In the genomic region with DNA sequence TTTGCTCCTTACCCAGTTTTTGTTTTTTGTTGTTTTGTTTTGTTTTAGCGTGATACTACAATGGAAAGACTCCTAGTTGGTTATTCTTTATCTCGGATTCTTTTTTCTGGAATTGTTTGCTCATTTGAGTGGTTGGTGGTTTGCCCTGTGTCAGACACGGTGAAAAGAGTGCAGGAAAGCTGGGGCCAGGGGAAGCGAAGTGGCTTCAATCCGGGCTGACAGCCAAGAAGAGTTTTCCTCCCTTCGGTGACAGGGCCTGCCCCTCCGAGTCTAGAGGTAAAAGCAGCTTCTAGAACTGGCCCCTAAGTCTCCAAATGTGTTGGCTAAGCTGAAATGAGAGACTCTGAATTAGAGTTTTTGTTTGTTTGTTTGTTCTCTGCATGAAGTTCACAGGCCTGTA, we compare ENCODE assay signal across 14 cellular contexts. TPM values are rescaled to one million over a fixed set of nuclear protein-coding genes. Genes with fewer than 3 reads are reported as not detected.
A peak's percentile ranks its signal among the peaks of the same experiment; 100 is the strongest.
DNase-seq lines count a peak whose midpoint lies in the region; ATAC-seq and TF ChIP-seq lines count a peak whose summit lies in the region.
"Had no signal": no experiment of that assay in that cellular context is flagged by ENCODE, and none has a peak within 500 bp of the region (broad histone marks: within the 10 kb centered on the region; RNA-seq: fewer than 3 reads in every experiment).

No MANE protein-coding gene starts in this region.

- H3K27ac ChIP-seq in mammary epithelial cell (ENCODE audit: insufficient read depth, low read depth, low read length): no peak overlapping the region
- 0 out of 2 replicates have a peak overlapping the region, but pooled peaks have one; percentile 36 for H3K27ac ChIP-seq in SK-N-MC
- peak overlapping the region; percentile 31 for H3K27ac ChIP-seq in thymus (ENCODE audit: low read depth)
- peak overlapping the region in 1 of 8 donors; percentile 21 for H3K27ac ChIP-seq in spleen

- no peaks in the 10 kb centered on the region for H3K27me3 Mint-ChIP-seq in MCF 10A (ENCODE audit: insufficient read depth, unreplicated experiment)
- H3K27me3 Mint-ChIP-seq: dendritic cell treated with granulocyte-macrophage colony-stimulating factor and Interleukin-4, amounts not matched to agents 40 ng/mL and 50 ng/mL, for 4 days had no signal

- H3K36me3 Mint-ChIP-seq in MCF 10A (ENCODE audit: insufficient read depth, unreplicated experiment): peaks cover 44% of the 10 kb centered on the region

- intact Hi-C loops in mammary epithelial cell (cut with micrococcal nuclease): no loop called here
- intact Hi-C loops in MCF 10A (cut with micrococcal nuclease): no loop called here
- intact Hi-C loops in spleen (cut with DNase I; ENCODE audit: low total_unique reads): no loop called here

- no peak for TF ChIP-seq POLR2A in spleen (IDR thresholded peaks at IDR 0.05)

- no peak overlapping the region for H2AFZ ChIP-seq in mammary epithelial cell (ENCODE audit: low read depth, low read length)

- 54% methylated on average over 7 of the region's 7 CpGs for WGBS in mammary epithelial cell (ENCODE audit: low coverage, missing lambda C conversion rate)
- WGBS in thymus: 35% methylated on average over 7 of the region's 7 CpGs
- 21 to 34% (median 23%) methylated on average over 7 of the region's 7 CpGs for WGBS in spleen, 5 donors

- H3K9me3 Mint-ChIP-seq in MCF 10A (ENCODE audit: unreplicated experiment): no peaks in the 10 kb centered on the region
- H3K9me3 Mint-ChIP-seq: dendritic cell treated with granulocyte-macrophage colony-stimulating factor and Interleukin-4, amounts not matched to agents 40 ng/mL and 50 ng/mL, for 4 days had no signal

- POLR2A ChIA-PET in MCF 10A (lab: Yijun Ruan, JAX): no interaction called here

- H3K4me3 ChIP-seq in mammary epithelial cell (replicated peaks in 1 of 3; ENCODE audit: insufficient read depth in 1 of 3, low read depth in 2 of 3, low read length in 3 of 3): no peak overlapping the region
- no peak overlapping the region for H3K4me3 ChIP-seq in SK-N-MC
- H3K4me3 ChIP-seq in fibroblast of pulmonary artery (replicated peaks; ENCODE audit: low read depth, low read length): no peak overlapping the region
- no peak overlapping the region for H3K4me3 ChIP-seq in thymus (ENCODE audit: low read length)
- no peak overlapping the region for H3K4me3 ChIP-seq in spleen
- H3K4me3 ChIP-seq: upper lobe of left lung had no signal

- DNase-seq in mammary epithelial cell: no peak
- DNase-seq in MCF 10A (ENCODE audit: unreplicated experiment): no peak
- DNase-seq in SK-N-MC (ENCODE audit: low read depth, low spot score): no peak
- peak; percentile 59 for DNase-seq in fibroblast of pulmonary artery (ENCODE audit: low read depth)
- no peak for DNase-seq in left lobe of liver (ENCODE audit: low spot score)
- DNase-seq in DMS114 treated with DMSO at 0.1 percent for 48 hours (lab: John Stamatoyannopoulos, UW; ENCODE audit: unreplicated experiment): no peak
- DNase-seq in spleen: no peak
- DNase-seq: activated CD4-positive, CD25-positive, alpha-beta regulatory T cell; activated effector memory CD4-positive, alpha-beta T cell treated with anti-CD3 and anti-CD28 coated beads, Interleukin-2, amount 50 U/mL, for 16 hours; MM.1S; NCI-H524 treated with DMSO at 0.1 percent for 48 hours; upper lobe of left lung had no signal

- H3K9ac ChIP-seq in mammary epithelial cell (ENCODE audit: insufficient read depth, low read length) (no peak overlapping the region), SK-N-MC (ENCODE audit: insufficient read length) (no peak overlapping the region)

- H3K4me1 ChIP-seq in mammary epithelial cell (ENCODE audit: insufficient read depth, low read length): peaks cover 16% of the 10 kb centered on the region
- peaks cover 3% of the 10 kb centered on the region for H3K4me1 ChIP-seq in thymus (ENCODE audit: control insufficient read depth, insufficient read depth, low read length)
- H3K4me1 ChIP-seq in spleen: peaks cover 0 to 23% (median 11%) of the 10 kb centered on the region in 6 donors

- dilution Hi-C loops in mammary epithelial cell (cut with HindIII; ENCODE audit: low sequenced_read_pairs): no loop called here

- TF ChIP-seq CTCF in mammary epithelial cell (conservative IDR thresholded peaks at IDR 0.05 in 1 of 2, IDR thresholded peaks at IDR 0.05 in 1 of 2; ENCODE audit: extremely low read depth in 1 of 2, insufficient read depth in 1 of 2, low read depth in 1 of 2, low read length in 2 of 2) (no peak), MCF 10A (IDR thresholded peaks at IDR 0.05; ENCODE audit: unreplicated experiment) (no peak), fibroblast of pulmonary artery (IDR thresholded peaks at IDR 0.05; ENCODE audit: low read length, missing control alignments) (no peak), spleen (IDR thresholded peaks at IDR 0.05 in 8 of 11, conservative IDR thresholded peaks at IDR 0.05 in 3 of 11) (no peak)

- BruUV-seq in mammary epithelial cell (replicated peaks; lab: Mats Ljungman, UMichigan) (TSS peak; percentile 4), MCF 10A (replicated peaks; lab: Mats Ljungman, UMichigan) (no TSS peak)

- H3K9me3 ChIP-seq in mammary epithelial cell (replicated peaks; ENCODE audit: insufficient read depth, low read length) (no peaks in the 10 kb centered on the region), SK-N-MC (ENCODE audit: low read depth, low read length) (no peaks in the 10 kb centered on the region), thymus (ENCODE audit: control insufficient read depth) (no peaks in the 10 kb centered on the region), spleen (no peaks in the 10 kb centered on the region)
- H3K9me3 ChIP-seq: upper lobe of left lung had no signal

- peaks cover 4% of the 10 kb centered on the region for H3K36me3 ChIP-seq in mammary epithelial cell (ENCODE audit: insufficient read depth, low read length)
- no peaks in the 10 kb centered on the region for H3K36me3 ChIP-seq in SK-N-MC (ENCODE audit: insufficient read depth, low read length)
- H3K36me3 ChIP-seq in thymus (ENCODE audit: control insufficient read depth, insufficient read depth): peaks cover 11% of the 10 kb centered on the region
- peaks cover 0 to 57% (median 7%) of the 10 kb centered on the region in 6 donors for H3K36me3 ChIP-seq in spleen

- no peak for ATAC-seq in left lobe of liver

- no peak overlapping the region for H3K4me3 Mint-ChIP-seq in MCF 10A (ENCODE audit: unreplicated experiment)
- H3K4me3 Mint-ChIP-seq: dendritic cell treated with granulocyte-macrophage colony-stimulating factor and Interleukin-4, amounts not matched to agents 40 ng/mL and 50 ng/mL, for 4 days had no signal

- CTCF ChIA-PET in mammary epithelial cell (lab: Charles Lee; ENCODE audit: low non-redundant PET): no interaction called here
- CTCF ChIA-PET in MCF 10A (lab: Yijun Ruan, JAX): no interaction called here

- no peak overlapping the region for H3K27ac Mint-ChIP-seq in MCF 10A (ENCODE audit: low read depth, unreplicated experiment)
- H3K27ac Mint-ChIP-seq: dendritic cell treated with granulocyte-macrophage colony-stimulating factor and Interleukin-4, amounts not matched to agents 40 ng/mL and 50 ng/mL, for 4 days had no signal

- H3K4me2 ChIP-seq in mammary epithelial cell (ENCODE audit: insufficient read depth, low read depth, low read length): no peak overlapping the region

- H3K27me3 ChIP-seq in mammary epithelial cell (ENCODE audit: insufficient read depth, low read length) (no peaks in the 10 kb centered on the region), thymus (ENCODE audit: control insufficient read depth, insufficient read depth) (no peaks in the 10 kb centered on the region), spleen (replicated peaks in 1 of 7) (no peaks in the 10 kb centered on the region)
- H3K27me3 ChIP-seq: upper lobe of left lung had no signal

- peaks cover 8% of the 10 kb centered on the region for H3K4me1 Mint-ChIP-seq in MCF 10A (ENCODE audit: insufficient read depth, unreplicated experiment)

- peaks cover 17% of the 10 kb centered on the region for H3K79me2 ChIP-seq in mammary epithelial cell (ENCODE audit: insufficient read depth, low read length)

- in situ Hi-C loops in mammary epithelial cell (cut with MboI; ENCODE audit: low sequenced_read_pairs in 2 of 2): loop anchor here in 1 of 2 donors (25.0 kb wide), 1 partner anchor 1907 kb away; no protein-coding TSS in a partner anchor

- H4K20me1 ChIP-seq in mammary epithelial cell (ENCODE audit: insufficient read depth, low read length): no peaks in the 10 kb centered on the region

RNA-seq across cellular contexts. Expression of a gene that starts 5.7 kb away (rescaled TPM):
- total RNA-seq in mammary epithelial cell (10 to 100 TPM; 35.5 to 41.5 TPM), MCF 10A (2022) (26.5 and 35.0 TPM in 2 replicates), left lobe of liver (13.2 TPM), spleen (10 to 100 TPM; 39.3 to 72.7 (median 62.8) TPM)
- polyA plus RNA-seq in mammary epithelial cell (14.3 TPM), thymus (104 TPM), spleen (100 to 1,000 TPM in 2 of 3 donors, 10 to 100 TPM in 1; 62.9 to 156 (median 139) TPM)
- polyA minus RNA-seq in mammary epithelial cell: 3.3 TPM
